ENCODE assay signal across 8 cellular contexts in genomic region chr11:110712643-110713468, GRCh38. TPM values are rescaled to one million over a fixed set of nuclear protein-coding genes. Genes with fewer than 3 reads are reported as not detected.
DNase-seq lines count a peak whose midpoint lies in the region; ATAC-seq and TF ChIP-seq lines count a peak whose summit lies in the region.

No MANE protein-coding gene starts in this region.

- H3K4me2 ChIP-seq in IMR-90 (ENCODE audit: low read depth, low read length) = peak overlapping the region; percentile 72

- ATAC-seq in CD8-positive, alpha-beta T cell = peak; percentile 28
- ATAC-seq in IMR-90 (ENCODE audit: low read depth) (peak; percentile 19), HG03520 (IDR thresholded peaks at IDR 0.05; ENCODE audit: unreplicated experiment) (no peak)

- no peak for TF ChIP-seq POLR2A in IMR-90 (IDR thresholded peaks at IDR 0.05; ENCODE audit: low read depth, low read length)

- no peak for TF ChIP-seq CTCF in CD8-positive, alpha-beta T cell (IDR thresholded peaks at IDR 0.05)
- TF ChIP-seq CTCF in GM20000 (IDR thresholded peaks at IDR 0.05; ENCODE audit: extremely low read depth, missing control alignments) = no peak
- peak; percentile 32; the same call in 1 of the 2 replicates for TF ChIP-seq CTCF in IMR-90 (conservative IDR thresholded peaks at IDR 0.05; ENCODE audit: low read depth, low read length)

- CTCF ChIA-PET in CD8-positive, alpha-beta T cell (lab: Charles Lee) = no interaction called here
- CTCF ChIA-PET in IMR-90 (lab: Yijun Ruan, JAX) = interaction anchor here (1.2 to 1.5 kb wide), 2 partner anchors 517 to 519 kb away, joined by 4 read pairs; no protein-coding TSS in a partner anchor

- in situ Hi-C loops in IMR-90 (cut with MboI; ENCODE audit: low sequenced_read_pairs) = loop anchor here (5.0 to 25.0 kb wide), 2 partner anchors 251 to 519 kb away; no protein-coding TSS in a partner anchor

- TF ChIP-seq RAD21 in IMR-90 (IDR thresholded peaks at IDR 0.05; ENCODE audit: low read length) = peak; percentile 46

- POLR2A ChIA-PET in CD8-positive, alpha-beta T cell (lab: Charles Lee) = interaction anchor here (0.7 kb wide), 1 partner anchor 202 kb away, joined by 3 read pairs; no protein-coding TSS in a partner anchor
- POLR2A ChIA-PET in IMR-90 (lab: Charles Lee; ENCODE audit: unreplicated experiment) = no interaction called here

- H3K4me1 Mint-ChIP-seq in CD8-positive, alpha-beta T cell (ENCODE audit: low read depth) = peaks cover 15% of the 10 kb centered on the region

- H3K56ac ChIP-seq in IMR-90 (ENCODE audit: extremely low read depth, insufficient read depth, low read length) = peak overlapping the region; percentile 57

- peaks cover 11 to 24% of the 10 kb centered on the region in 2 experiments for H3K79me1 ChIP-seq in IMR-90 (ENCODE audit: low read depth in 1 of 2, low read length in 2 of 2)

- H3K9ac ChIP-seq in IMR-90 (ENCODE audit: low read depth, low read length) = peak overlapping the region; percentile 76

- dilution Hi-C loops in IMR-90 (cut with HindIII; ENCODE audit: low sequenced_read_pairs, unreplicated experiment) = no loop called here

- no peak overlapping the region for H3K27ac Mint-ChIP-seq in CD8-positive, alpha-beta T cell

- H3K9me1 ChIP-seq in IMR-90 (ENCODE audit: insufficient read depth, low read length) = no peaks in the 10 kb centered on the region; the same call in 1 of the 2 replicates

- H4K8ac ChIP-seq in IMR-90 (ENCODE audit: low read depth in 2 of 2, low read length in 2 of 2) = peak overlapping the region in 1 of 2 experiments; percentile 44; a peak in 3 of 4 replicates

- peak overlapping the region; percentile 39 for H3K4ac ChIP-seq in IMR-90 (ENCODE audit: low read depth, low read length)

- 0% methylated on average over 10 of the region's 52 CpGs; no CpG with 5 or more reads in 1 of the 2 experiments for WGBS in IMR-90 (ENCODE audit: extremely low coverage in 2 of 2, insufficient read length in 1 of 2), 2 experiments

- H3K9me3 ChIP-seq in CD8-positive, alpha-beta T cell (ENCODE audit: low read length) = no peaks in the 10 kb centered on the region
- no peaks in the 10 kb centered on the region for H3K9me3 ChIP-seq in IMR-90 (ENCODE audit: control insufficient read depth, insufficient read depth, low read length)

- no TSS peak for BruUV-seq in IMR-90 (replicated peaks; lab: Mats Ljungman, UMichigan)

- peaks cover 4% of the 10 kb centered on the region; the same call in 1 of the 2 replicates for H4K20me1 ChIP-seq in IMR-90 (ENCODE audit: insufficient read depth, low read length)

- no peaks in the 10 kb centered on the region for H3K36me3 ChIP-seq in CD8-positive, alpha-beta T cell (ENCODE audit: insufficient read depth, low read length)
- H3K36me3 ChIP-seq in IMR-90 (ENCODE audit: control insufficient read depth, insufficient read depth, low read length) = no peaks in the 10 kb centered on the region

- peaks cover 13% of the 10 kb centered on the region for H3K27me3 ChIP-seq in CD8-positive, alpha-beta T cell (ENCODE audit: insufficient read depth, low read length)
- no peaks in the 10 kb centered on the region for H3K27me3 ChIP-seq in IMR-90 (ENCODE audit: control insufficient read depth, insufficient read depth, low read length)

- peak overlapping the region; percentile 68 for H3K4me3 Mint-ChIP-seq in CD8-positive, alpha-beta T cell

- H2AFZ ChIP-seq in IMR-90 (replicated peaks; ENCODE audit: low read length, poor library complexity) = peak overlapping the region; percentile 94

- peaks cover 50% of the 10 kb centered on the region for H3K27me3 Mint-ChIP-seq in CD8-positive, alpha-beta T cell (ENCODE audit: low read depth)

- peak overlapping the region; percentile 3; the same call in 1 of the 2 replicates for H2AK5ac ChIP-seq in IMR-90 (ENCODE audit: low read depth, low read length)

- H3K4me3 ChIP-seq in CD8-positive, alpha-beta T cell (ENCODE audit: low read depth, low read length) = peak overlapping the region; percentile 48
- peak overlapping the region; percentile 69 for H3K4me3 ChIP-seq in IMR-90 (ENCODE audit: insufficient read depth, low read depth, low read length)

- H3K14ac ChIP-seq in IMR-90 (replicated peaks; ENCODE audit: low read depth, low read length) = peak overlapping the region; percentile 6; the same call in 1 of the 2 replicates

- no peaks in the 10 kb centered on the region for H3K4me1 ChIP-seq in CD8-positive, alpha-beta T cell (ENCODE audit: insufficient read depth, low read length)
- H3K4me1 ChIP-seq in IMR-90 (ENCODE audit: control insufficient read depth, insufficient read depth, low read length) = peaks cover 6% of the 10 kb centered on the region

- peak overlapping the region; percentile 59; the same call in 1 of the 3 replicates for H2BK15ac ChIP-seq in IMR-90 (ENCODE audit: low read depth, low read length)

- H3K27ac ChIP-seq in CD8-positive, alpha-beta T cell (ENCODE audit: low read depth, low read length) = no peak overlapping the region
- H3K27ac ChIP-seq in IMR-90 (ENCODE audit: insufficient read depth, low read length) = peak overlapping the region; percentile 81

- H4K91ac ChIP-seq in IMR-90 (ENCODE audit: insufficient read depth, low read depth, low read length) = peak overlapping the region; percentile 35; the same call in 1 of the 2 replicates

- H3K36me3 Mint-ChIP-seq in CD8-positive, alpha-beta T cell = no peaks in the 10 kb centered on the region

- H2AK9ac ChIP-seq in IMR-90 (replicated peaks; ENCODE audit: low read depth, low read length, poor library complexity) = peak overlapping the region; percentile 32

- H3K18ac ChIP-seq in IMR-90 (ENCODE audit: low read depth, low read length) = peak overlapping the region; percentile 40

- peak overlapping the region; percentile 70 for H2BK5ac ChIP-seq in IMR-90 (ENCODE audit: low read depth, low read length, poor library complexity, severe bottlenecking)

- H3K23ac ChIP-seq in IMR-90 (ENCODE audit: low read depth, low read length) = peak overlapping the region; percentile 20

- H3K9me3 Mint-ChIP-seq in CD8-positive, alpha-beta T cell = no peaks in the 10 kb centered on the region

- intact Hi-C loops in CD8-positive, alpha-beta T cell (cut with DNase I, micrococcal nuclease) = loop anchor here in 1 of 2 experiments (5.0 to 10.0 kb wide), 2 partner anchors 188 to 519 kb away; no protein-coding TSS in a partner anchor
- intact Hi-C loops in IMR-90 (cut with micrococcal nuclease) = loop anchor here (1.0 to 10.0 kb wide), 6 partner anchors 142 to 568 kb away; no protein-coding TSS in a partner anchor
- intact Hi-C loops in head of caudate nucleus (cut with DNase I) = no loop called here

- DNase-seq in CD8-positive, alpha-beta T cell = peak in 1 of 7 experiments; percentile 20
- peak; percentile 36 for DNase-seq in GM20000 (ENCODE audit: low spot score)
- peak; percentile 52 for DNase-seq in IMR-90
- DNase-seq in activated CD8-positive, alpha-beta memory T cell treated with anti-CD3 and anti-CD28 coated beads, Interleukin-2, amount 50 U/mL, for 4 hours = peak; percentile 13
- DNase-seq in head of caudate nucleus = peak; percentile 26 to 88 (median 66)
- peak in 42 of 56 donors; percentile 15 to 77 (median 48) for DNase-seq in nucleus accumbens (lab: John Stamatoyannopoulos, UW)
- no peak for DNase-seq in NCI-H446 treated with DMSO at 0.1 percent for 48 hours (lab: John Stamatoyannopoulos, UW)

- H2BK20ac ChIP-seq in IMR-90 (ENCODE audit: low read depth, low read length) = peak overlapping the region; percentile 18

- H4K5ac ChIP-seq in IMR-90 (ENCODE audit: low read depth, low read length) = peak overlapping the region; percentile 46; the same call in 1 of the 2 replicates

- peak overlapping the region; percentile 63 for H2BK120ac ChIP-seq in IMR-90 (ENCODE audit: low read depth, low read length)

TF ChIP-seq in IMR-90, 13 proteins besides CTCF, POLR2A, EP300 and RAD21:
- TF ChIP-seq CEBPB (IDR thresholded peaks at IDR 0.05; ENCODE audit: low read depth, low read length) (peak; percentile 60), MAZ (IDR thresholded peaks at IDR 0.05; ENCODE audit: borderline replicate concordance, low read depth, low read length) (no peak), SMC3 (IDR thresholded peaks at IDR 0.05; ENCODE audit: low read depth, low read length) (0 out of 2 replicates have a peak, but pooled peaks have one; percentile 15)
TF ChIP-seq in IMR-90: peak in this region for 2.

RNA-seq across cellular contexts. Expression of gene ARHGAP20, which starts 0.6 kb away (rescaled TPM):
- under 1 TPM in 1 of 2 experiments, not detected in 1; 0.06 TPM for total RNA-seq in CD8-positive, alpha-beta T cell
- 2.5 and 2.8 TPM in 2 replicates for total RNA-seq in IMR-90 (2012; rRNA removed)
- 1.2 and 1.4 TPM in 2 replicates for polyA plus RNA-seq in IMR-90 (2012; rRNA removed)
- 0.36 TPM in 2 replicates for polyA plus RNA-seq in IMR-90 (2012; cell fraction: cytosol; rRNA removed)
- polyA plus RNA-seq in IMR-90 (2012; cell fraction: nucleus; rRNA removed; ENCODE audit: low replicate concordance) = 0.82 and 6.0 TPM in 2 replicates
